Comparison of ENCODE assay signal across 8 cellular contexts in the genomic region with DNA sequence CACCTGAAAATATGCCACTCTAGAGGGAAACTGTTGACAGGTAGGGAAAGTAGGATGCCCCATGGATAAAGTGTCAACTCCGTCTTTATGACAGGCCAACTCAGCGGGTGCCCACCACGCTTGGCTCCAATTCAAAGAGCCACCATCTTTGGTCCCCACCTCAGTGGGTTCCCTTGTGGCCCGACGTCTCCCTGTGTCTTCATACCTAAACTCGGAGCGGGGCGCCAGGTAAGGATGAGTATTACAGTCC. TPM values are rescaled to one million over a fixed set of nuclear protein-coding genes. Genes with fewer than 3 reads are reported as not detected.
DNase-seq lines count a peak whose midpoint lies in the region; ATAC-seq, FAIRE-seq and TF ChIP-seq lines count a peak whose summit lies in the region.

No MANE protein-coding gene starts in this region.

- H3K27ac ChIP-seq in WERI-Rb-1, result peak overlapping the region; percentile 70

- H3K9me3 ChIP-seq in WERI-Rb-1 (ENCODE audit: severe bottlenecking), result peaks cover 6% of the 10 kb centered on the region

- no peak for TF ChIP-seq POLR2A in GM12892 (IDR thresholded peaks at IDR 0.05; ENCODE audit: low read depth, low read length)

- H3K4me3 ChIP-seq in WERI-Rb-1 (ENCODE audit: low read depth, low read length), result peak overlapping the region; percentile 37
- peak overlapping the region; percentile 62 to 67 for H3K4me3 ChIP-seq in foreskin fibroblast (ENCODE audit: low read depth in 1 of 2, low read length in 2 of 2)
- peak overlapping the region; percentile 80 for H3K4me3 ChIP-seq in skeletal muscle cell (ENCODE audit: low read depth, low read length)

- no peak for DNase-seq in GM12892 (ENCODE audit: insufficient read length)
- no peak for DNase-seq in WERI-Rb-1
- no peak for DNase-seq in foreskin fibroblast
- DNase-seq in skeletal muscle cell (ENCODE audit: low read depth), result no peak
- no peak for DNase-seq in SW480 (ENCODE audit: low spot score)
- DNase-seq in NCI-H2171 treated with DMSO at 0.1 percent for 48 hours (lab: John Stamatoyannopoulos, UW), result no peak
- DNase-seq in stimulated activated CD4-positive, alpha-beta T cell treated with anti-CD3 and anti-CD28 coated beads, Interleukin-2, amount 100 ng/mL, for 24 hours, result no peak

- no peak for ATAC-seq in GM18498 (IDR thresholded peaks at IDR 0.05; ENCODE audit: unreplicated experiment)

- peaks cover 17% of the 10 kb centered on the region for H3K36me3 ChIP-seq in WERI-Rb-1

- peak; percentile 5 for FAIRE-seq in GM12892 (lab: Jason Lieb, UNC)

- H3K27me3 ChIP-seq in WERI-Rb-1 (ENCODE audit: insufficient read depth, low read depth, severe bottlenecking), result no peaks in the 10 kb centered on the region

- TF ChIP-seq CTCF in WERI-Rb-1 (IDR thresholded peaks at IDR 0.05; ENCODE audit: low read depth, low read length) (no peak), foreskin fibroblast (IDR thresholded peaks at IDR 0.05; ENCODE audit: low read depth, low read length) (no peak)

RNA-seq across cellular contexts. Expression of a gene that starts 0.3 kb away (rescaled TPM):
- polyA plus RNA-seq in GM12892 (2012; ENCODE audit: missing spikeins), result 56.4 TPM

RNA-seq across cellular contexts. Expression of a gene that starts 3.3 kb away (rescaled TPM):
- 826 TPM for polyA plus RNA-seq in GM12892 (2012; ENCODE audit: missing spikeins)

RNA-seq across cellular contexts. Expression of a gene that starts 25.7 kb away (rescaled TPM):
- 105 TPM for polyA plus RNA-seq in GM12892 (2012; ENCODE audit: missing spikeins)

RNA-seq across cellular contexts. Expression of a gene that starts 26.0 kb away (rescaled TPM):
- 20.7 TPM for polyA plus RNA-seq in GM12892 (2012; ENCODE audit: missing spikeins)

RNA-seq across cellular contexts. Expression of a gene that starts 27.5 kb away (rescaled TPM):
- 49.1 TPM for polyA plus RNA-seq in GM12892 (2012; ENCODE audit: missing spikeins)
